9 cellular contexts compared by ENCODE assay signal in the genomic region with DNA sequence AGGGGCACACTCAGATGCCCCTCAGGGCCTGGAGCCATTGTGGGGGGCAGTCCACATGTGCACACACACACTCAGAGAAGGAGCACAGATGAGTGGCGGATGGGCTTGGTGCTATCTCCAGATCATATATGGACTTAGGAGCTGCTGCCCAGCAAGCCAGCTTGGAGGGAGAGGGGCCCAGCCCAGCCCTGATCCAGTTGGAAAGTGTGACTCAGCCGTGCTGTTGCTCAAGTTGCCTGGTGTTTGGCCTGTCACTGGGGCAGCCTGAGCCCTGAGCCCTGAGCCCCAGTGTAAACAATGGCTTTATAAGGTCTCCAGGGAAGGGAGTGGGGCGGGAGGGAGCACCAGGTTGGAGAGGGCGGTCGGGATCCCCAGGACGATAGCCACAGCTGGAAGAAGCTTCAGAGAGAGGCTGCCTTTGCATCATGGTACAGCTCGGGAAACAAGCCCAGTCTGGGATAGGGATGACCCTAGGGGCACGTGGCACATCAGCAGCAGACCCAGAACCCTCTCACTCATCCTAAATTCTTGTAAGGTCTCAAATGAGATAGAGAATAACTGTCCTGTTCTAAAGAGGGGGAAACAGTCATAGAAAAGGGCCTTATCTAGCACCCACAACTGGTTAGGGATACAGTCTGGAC. TPM values are rescaled to one million over a fixed set of nuclear protein-coding genes. Genes with fewer than 3 reads are reported as not detected.
DNase-seq lines count a peak whose midpoint lies in the region; ATAC-seq and TF ChIP-seq lines count a peak whose summit lies in the region.
"Had no signal": no experiment of that assay in that cellular context is flagged by ENCODE, and none has a peak within 500 bp of the region (broad histone marks: within the 10 kb centered on the region; RNA-seq: fewer than 3 reads in every experiment).

No MANE protein-coding gene starts in this region.

- intact Hi-C loops in MCF 10A (cut with micrococcal nuclease): no loop called here

- no TSS peak for BruUV-seq in MCF 10A (replicated peaks; lab: Mats Ljungman, UMichigan)

- H3K4me1 Mint-ChIP-seq in HFFc6 (ENCODE audit: low read depth): peaks cover 52% of the 10 kb centered on the region
- H3K4me1 Mint-ChIP-seq in MCF 10A (ENCODE audit: insufficient read depth, unreplicated experiment): peaks cover 28% of the 10 kb centered on the region

- CTCF ChIA-PET in MCF 10A (lab: Yijun Ruan, JAX): interaction anchor here (0.7 to 1.1 kb wide), 5 partner anchors 10 to 468 kb away, joined by 3 to 4 read pairs (median 4); no protein-coding TSS in a partner anchor

- peaks cover 15% of the 10 kb centered on the region for H3K36me3 Mint-ChIP-seq in HFFc6 (ENCODE audit: low read depth)
- H3K36me3 Mint-ChIP-seq in MCF 10A (ENCODE audit: insufficient read depth, unreplicated experiment): peaks cover 12% of the 10 kb centered on the region

- POLR2A ChIA-PET in MCF 10A (lab: Yijun Ruan, JAX): interaction anchor here (0.6 to 2.2 kb wide), 6 partner anchors 18 to 211 kb away, joined by 3 to 10 read pairs (median 6); a partner anchor contains a TSS

- H3K27ac Mint-ChIP-seq in HFFc6 (peak overlapping the region; percentile 95), MCF 10A (ENCODE audit: low read depth, unreplicated experiment) (peak overlapping the region; percentile 73)

- ATAC-seq in GM21619 (IDR thresholded peaks at IDR 0.05; ENCODE audit: unreplicated experiment): no peak

- peaks cover 35% of the 10 kb centered on the region for H3K27me3 Mint-ChIP-seq in HFFc6 (ENCODE audit: insufficient read depth)
- no peaks in the 10 kb centered on the region for H3K27me3 Mint-ChIP-seq in MCF 10A (ENCODE audit: insufficient read depth, unreplicated experiment)

- H3K9me3 Mint-ChIP-seq in HFFc6 (no peaks in the 10 kb centered on the region), MCF 10A (ENCODE audit: unreplicated experiment) (no peaks in the 10 kb centered on the region)

- TF ChIP-seq CTCF in HFFc6 (IDR thresholded peaks at IDR 0.05): no peak
- no peak for TF ChIP-seq CTCF in MCF 10A (IDR thresholded peaks at IDR 0.05; ENCODE audit: unreplicated experiment)

- H3K4me3 Mint-ChIP-seq in HFFc6 (peak overlapping the region; percentile 31), MCF 10A (ENCODE audit: unreplicated experiment) (no peak overlapping the region)

- DNase-seq in HFFc6 (peak; percentile 97), MCF 10A (ENCODE audit: unreplicated experiment) (peak; percentile 79), kidney tubule cell (ENCODE audit: low spot score) (peak; percentile 59), stromal cell of bone marrow (ENCODE audit: low read depth) (peak; percentile 94), kidney glomerular epithelial cell (lab: John Stamatoyannopoulos, UW) (no peak), NCI-H1694 (lab: John Stamatoyannopoulos, UW) (no peak), activated gamma-delta T cell treated with Interleukin-2 at 50 U/mL for 16 hours (no peak)
- DNase-seq: T-helper 1 cell had no signal

RNA-seq across cellular contexts. Expression of a gene that starts 4.8 kb away (rescaled TPM):
- 100 to 1,000 TPM; 237 to 356 (median 265) TPM for total RNA-seq in HFFc6 (2021; fragmentation: NEBNext Ultra II Directional; extraction: Animal tissue kit (Norgen Biotek cat#: 25700))
- 44.9 and 88.7 TPM in 2 replicates for total RNA-seq in MCF 10A (2022)

RNA-seq across cellular contexts. Expression of a gene that starts 20.2 kb away (rescaled TPM):
- total RNA-seq in HFFc6 (2021; fragmentation: NEBNext Ultra II Directional; extraction: Animal tissue kit (Norgen Biotek cat#: 25700)): 1 to 10 TPM in 4 of 6 experiments, under 1 TPM in 2; 0.69 to 1.6 (median 1.0) TPM
- total RNA-seq in MCF 10A (2022): 0.61 and 0.66 TPM in 2 replicates

RNA-seq across cellular contexts. Expression of a gene that starts 21.4 kb away (rescaled TPM):
- total RNA-seq in HFFc6 (2021; fragmentation: NEBNext Ultra II Directional; extraction: Animal tissue kit (Norgen Biotek cat#: 25700)): 100 to 1,000 TPM; 201 to 329 (median 246) TPM
- total RNA-seq in MCF 10A (2022): 69.5 and 80.2 TPM in 2 replicates

RNA-seq across cellular contexts. Expression of a gene that starts 37.7 kb away (rescaled TPM):
- total RNA-seq in HFFc6 (2021; fragmentation: NEBNext Ultra II Directional; extraction: Animal tissue kit (Norgen Biotek cat#: 25700)): under 1 TPM in 1 of 6 experiments, not detected in 5; 0.05 TPM
- not detected in 2 replicates for total RNA-seq in MCF 10A (2022)

RNA-seq across cellular contexts. Expression of a gene that starts 57.4 kb away (rescaled TPM):
- total RNA-seq in HFFc6 (2021; fragmentation: NEBNext Ultra II Directional; extraction: Animal tissue kit (Norgen Biotek cat#: 25700)): 10 to 100 TPM; 28.1 to 34.2 (median 30.0) TPM
- 34.6 and 44.8 TPM in 2 replicates for total RNA-seq in MCF 10A (2022)

Comparison
In these comparisons a context has a peak if more than half of its experiments do, and no peak if none do; other contexts are left out.
1. DNase-seq: peak in HFFc6 (single experiment), MCF 10A (single experiment), kidney tubule cell (single experiment) and stromal cell of bone marrow (single experiment); none in kidney glomerular epithelial cell (single experiment), NCI-H1694 (single experiment) and activated gamma-delta T cell treated with Interleukin-2 at 50 U/mL for 16 hours (single experiment).